Comparison of ENCODE assay signal across 10 cellular contexts in the genomic region with DNA sequence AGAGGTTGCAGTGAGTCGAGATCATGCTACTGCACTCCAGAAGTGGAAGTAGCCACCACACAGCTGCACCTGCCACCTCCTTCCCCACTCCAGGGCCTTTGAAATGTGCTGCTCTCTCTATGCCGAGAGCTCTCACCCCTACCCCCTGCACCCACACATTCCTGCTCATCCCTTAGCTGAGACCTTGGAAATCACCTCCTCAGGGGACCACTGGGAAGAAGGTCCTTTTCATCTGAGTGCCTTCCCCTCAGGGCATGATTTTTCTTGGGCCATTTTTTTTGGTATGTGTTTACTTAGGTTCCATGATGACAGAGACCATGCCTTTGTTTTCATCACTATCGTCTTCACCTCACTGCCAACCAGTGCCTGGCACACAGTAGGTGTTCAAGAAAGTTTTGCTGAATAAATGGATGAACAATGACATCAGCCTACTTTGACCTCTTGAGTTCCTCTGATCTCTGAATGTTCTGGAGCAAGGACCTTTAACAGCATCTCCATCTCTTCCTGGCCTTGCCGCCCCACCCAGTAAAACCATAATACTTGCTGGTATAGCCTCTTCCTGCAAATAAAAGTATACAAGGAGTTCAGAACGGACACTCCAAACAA.
A peak's percentile ranks its signal among the peaks of the same experiment; 100 is the strongest.
DNase-seq lines count a peak whose midpoint lies in the region; ATAC-seq and TF ChIP-seq lines count a peak whose summit lies in the region.
"Had no signal": no experiment of that assay in that cellular context is flagged by ENCODE, and none has a peak within 500 bp of the region (broad histone marks: within the 10 kb centered on the region; RNA-seq: fewer than 3 reads in every experiment).

No MANE protein-coding gene starts in this region.

- H3K4me3 Mint-ChIP-seq in activated T-cell treated with anti-CD3 and anti-CD28 coated beads, Interleukin-2, amount 50 U/mL, for 72 hours = peak overlapping the region in 1 of 2 donors; percentile 42
- no peak overlapping the region for H3K4me3 Mint-ChIP-seq in activated naive CD8-positive, alpha-beta T cell treated with anti-CD3 and anti-CD28 coated beads, Interleukin-2, amount 10 ng/mL, durations not matched to agents 7 days and 5 days

- H3K27ac ChIP-seq in right lobe of liver (peak overlapping the region; percentile 67 to 88 (median 83)), thyroid gland (peak overlapping the region; percentile 99 to 100 (median 100))

- no peaks in the 10 kb centered on the region for H3K27me3 ChIP-seq in right lobe of liver
- H3K27me3 ChIP-seq in thyroid gland = no peaks in the 10 kb centered on the region
- H3K27me3 ChIP-seq: BE2C had no signal

- no peak for DNase-seq in activated T-cell treated with anti-CD3 and anti-CD28 coated beads, Interleukin-2, amount 50 U/mL, for 72 hours
- DNase-seq in activated T-cell treated with anti-CD3 and anti-CD28 coated beads for 4 hours (no peak), right lobe of liver (peak in 1 of 3 donors; percentile 37), thyroid gland (no peak), SKM-1 (lab: John Stamatoyannopoulos, UW; ENCODE audit: unreplicated experiment) (no peak), NCI-H510A treated with DMSO at 0.1 percent for 48 hours (lab: John Stamatoyannopoulos, UW) (no peak), NCI-H1105 treated with DMSO at 0.1 percent for 48 hours (lab: John Stamatoyannopoulos, UW) (no peak)
- DNase-seq in activated naive CD8-positive, alpha-beta T cell treated with anti-CD3 and anti-CD28 coated beads, Interleukin-2, amount 10 ng/mL, durations not matched to agents 7 days and 5 days = no peak
- DNase-seq: NCI-H1417 had no signal

- H3K9me3 Mint-ChIP-seq in activated T-cell treated with anti-CD3 and anti-CD28 coated beads, Interleukin-2, amount 50 U/mL, for 72 hours = no peaks in the 10 kb centered on the region
- H3K9me3 Mint-ChIP-seq in activated naive CD8-positive, alpha-beta T cell treated with anti-CD3 and anti-CD28 coated beads, Interleukin-2, amount 10 ng/mL, durations not matched to agents 7 days and 5 days = no peaks in the 10 kb centered on the region

- intact Hi-C loops in right lobe of liver (cut with DNase I) = no loop called here
- intact Hi-C loops in thyroid gland (cut with DNase I) = loop anchor here (10.0 kb wide), 1 partner anchor 94 kb away; no protein-coding TSS in a partner anchor

- H3K9me3 ChIP-seq in right lobe of liver (no peaks in the 10 kb centered on the region), thyroid gland (no peaks in the 10 kb centered on the region)
- H3K9me3 ChIP-seq: BE2C had no signal

- H3K4me1 Mint-ChIP-seq in activated T-cell treated with anti-CD3 and anti-CD28 coated beads, Interleukin-2, amount 50 U/mL, for 72 hours (ENCODE audit: low read depth) = peaks cover 100% of the 10 kb centered on the region
- H3K4me1 Mint-ChIP-seq in activated naive CD8-positive, alpha-beta T cell treated with anti-CD3 and anti-CD28 coated beads, Interleukin-2, amount 10 ng/mL, durations not matched to agents 7 days and 5 days = peaks cover 48% of the 10 kb centered on the region

- peak overlapping the region; percentile 96 for H3K27ac Mint-ChIP-seq in activated T-cell treated with anti-CD3 and anti-CD28 coated beads, Interleukin-2, amount 50 U/mL, for 72 hours
- peak overlapping the region; percentile 2 for H3K27ac Mint-ChIP-seq in activated naive CD8-positive, alpha-beta T cell treated with anti-CD3 and anti-CD28 coated beads, Interleukin-2, amount 10 ng/mL, durations not matched to agents 7 days and 5 days

- H3K27me3 Mint-ChIP-seq in activated T-cell treated with anti-CD3 and anti-CD28 coated beads, Interleukin-2, amount 50 U/mL, for 72 hours (ENCODE audit: low read depth) = no peaks in the 10 kb centered on the region
- no peaks in the 10 kb centered on the region for H3K27me3 Mint-ChIP-seq in activated naive CD8-positive, alpha-beta T cell treated with anti-CD3 and anti-CD28 coated beads, Interleukin-2, amount 10 ng/mL, durations not matched to agents 7 days and 5 days

- H3K36me3 Mint-ChIP-seq in activated T-cell treated with anti-CD3 and anti-CD28 coated beads, Interleukin-2, amount 50 U/mL, for 72 hours (ENCODE audit: insufficient read depth in 2 of 2) = peaks cover 28 to 53% of the 10 kb centered on the region in 2 donors
- peaks cover 28% of the 10 kb centered on the region for H3K36me3 Mint-ChIP-seq in activated naive CD8-positive, alpha-beta T cell treated with anti-CD3 and anti-CD28 coated beads, Interleukin-2, amount 10 ng/mL, durations not matched to agents 7 days and 5 days

- peaks cover 0 to 84% (median 36%) of the 10 kb centered on the region in 4 donors for H3K4me1 ChIP-seq in right lobe of liver
- H3K4me1 ChIP-seq in thyroid gland = peaks cover 70 to 98% of the 10 kb centered on the region in 2 donors

- ATAC-seq in activated T-cell treated with anti-CD3 and anti-CD28 coated beads, Interleukin-2, amount 50 U/mL, for 72 hours (replicated peaks in 1 of 2) = no peak
- ATAC-seq in activated naive CD8-positive, alpha-beta T cell treated with anti-CD3 and anti-CD28 coated beads, Interleukin-2, amount 10 ng/mL, durations not matched to agents 7 days and 5 days (ENCODE audit: low read depth) = no peak
- no peak for ATAC-seq in right lobe of liver

- H3K36me3 ChIP-seq in right lobe of liver = no peaks in the 10 kb centered on the region
- H3K36me3 ChIP-seq in thyroid gland = no peaks in the 10 kb centered on the region
- H3K36me3 ChIP-seq: BE2C had no signal

- TF ChIP-seq POLR2A in right lobe of liver (IDR thresholded peaks at IDR 0.05) (no peak), thyroid gland (IDR thresholded peaks at IDR 0.05) (no peak)

- H3K4me3 ChIP-seq in right lobe of liver (no peak overlapping the region), thyroid gland (replicated peaks in 1 of 3) (no peak overlapping the region)

- POLR2A ChIA-PET in activated naive CD8-positive, alpha-beta T cell treated with anti-CD3 and anti-CD28 coated beads, Interleukin-2, amount 10 ng/mL, durations not matched to agents 7 days and 5 days (lab: Charles Lee) = interaction anchor here (1.2 kb wide), 1 partner anchor 61 kb away, joined by 4 read pairs; no protein-coding TSS in a partner anchor

- TF ChIP-seq CTCF in right lobe of liver (IDR thresholded peaks at IDR 0.05) (no peak), thyroid gland (IDR thresholded peaks at IDR 0.05) (no peak)

- 49% methylated on average over 3 of the region's 5 CpGs for WGBS in right lobe of liver (ENCODE audit: insufficient coverage, low coverage, low lambda C conversion rate, missing lambda C conversion rate)
- WGBS in thyroid gland, 2 donors = 59 to 64% methylated on average over 5 of the region's 5 CpGs
